8 cellular contexts compared by ENCODE assay signal in genomic region chr17:57945999-57946797, GRCh38. TPM values are rescaled to one million over a fixed set of nuclear protein-coding genes. Genes with fewer than 3 reads are reported as not detected.
A peak's percentile ranks its signal among the peaks of the same experiment; 100 is the strongest.
DNase-seq lines count a peak whose midpoint lies in the region; ATAC-seq, FAIRE-seq and TF ChIP-seq lines count a peak whose summit lies in the region.

No MANE protein-coding gene starts in this region.

- H3K9me3 Mint-ChIP-seq in astrocyte (ENCODE audit: unreplicated experiment) (no peaks in the 10 kb centered on the region), mesothelial cell of epicardium (no peaks in the 10 kb centered on the region)

- no peak overlapping the region for H3K4me3 Mint-ChIP-seq in astrocyte (ENCODE audit: unreplicated experiment)
- peak overlapping the region; percentile 20 for H3K4me3 Mint-ChIP-seq in mesothelial cell of epicardium

- H3K79me2 ChIP-seq in astrocyte (ENCODE audit: insufficient read depth, low read length) = peaks cover 61% of the 10 kb centered on the region

- H3K27ac Mint-ChIP-seq in astrocyte (ENCODE audit: unreplicated experiment) (peak overlapping the region; percentile 85), mesothelial cell of epicardium (peak overlapping the region; percentile 91)

- peaks cover 56% of the 10 kb centered on the region for H3K4me1 ChIP-seq in astrocyte (ENCODE audit: insufficient read depth, low read length)

- peak overlapping the region; percentile 81 for H3K4me2 ChIP-seq in astrocyte (ENCODE audit: low read length)

- no peak for FAIRE-seq in astrocyte (lab: Jason Lieb, UNC)

- H4K20me1 ChIP-seq in astrocyte (ENCODE audit: insufficient read depth, low read length) = peaks cover 18% of the 10 kb centered on the region

- H3K36me3 ChIP-seq in astrocyte (ENCODE audit: insufficient read depth, low read length) = no peaks in the 10 kb centered on the region

- DNase-seq in NCI-H1105 treated with DMSO at 0.1 percent for 48 hours (lab: John Stamatoyannopoulos, UW) (peak; percentile 12), NCI-H1105 (lab: John Stamatoyannopoulos, UW) (no peak), astrocyte (ENCODE audit: low read depth) (peak; percentile 55), mesothelial cell of epicardium (ENCODE audit: low spot score in 2 of 2, unreplicated experiment in 2 of 2) (no peak), Kasumi-1 (lab: John Stamatoyannopoulos, UW) (no peak), NCI-H1417 treated with DMSO at 0.1 percent for 48 hours (lab: John Stamatoyannopoulos, UW) (no peak)

- H3K36me3 Mint-ChIP-seq in astrocyte (ENCODE audit: low read depth, unreplicated experiment) (peaks cover 3% of the 10 kb centered on the region), mesothelial cell of epicardium (no peaks in the 10 kb centered on the region)

- ATAC-seq in HG03097 (IDR thresholded peaks at IDR 0.05; ENCODE audit: low FRiP score, unreplicated experiment) (peak; percentile 8), GM21447 (IDR thresholded peaks at IDR 0.05; ENCODE audit: unreplicated experiment) (no peak)

- H3K27me3 ChIP-seq in astrocyte (ENCODE audit: insufficient read depth, low read length) = no peaks in the 10 kb centered on the region

- H3K4me3 ChIP-seq in astrocyte (ENCODE audit: insufficient read depth, low read depth, low read length) = peak overlapping the region; percentile 20

- H3K27me3 Mint-ChIP-seq in astrocyte (ENCODE audit: low read depth, unreplicated experiment) (no peaks in the 10 kb centered on the region), mesothelial cell of epicardium (ENCODE audit: low read depth) (no peaks in the 10 kb centered on the region)

- peak overlapping the region; percentile 45 for H3K9ac ChIP-seq in astrocyte (ENCODE audit: low read length)

- H3K4me1 Mint-ChIP-seq in astrocyte (ENCODE audit: low read depth, unreplicated experiment) (peaks cover 67% of the 10 kb centered on the region), mesothelial cell of epicardium (peaks cover 76% of the 10 kb centered on the region)

- TF ChIP-seq CTCF in astrocyte (IDR thresholded peaks at IDR 0.05; ENCODE audit: insufficient read depth, low read depth, low read length) (no peak), mesothelial cell of epicardium (IDR thresholded peaks at IDR 0.05; ENCODE audit: unreplicated experiment) (no peak)

- no peak overlapping the region for H2AFZ ChIP-seq in astrocyte (ENCODE audit: low read depth, low read length)

- no peaks in the 10 kb centered on the region for H3K9me3 ChIP-seq in astrocyte (ENCODE audit: insufficient read depth, low read depth, low read length)

- H3K27ac ChIP-seq in astrocyte (ENCODE audit: low read depth, low read length) = peak overlapping the region; percentile 83

RNA-seq across cellular contexts. Expression of gene CUEDC1, which starts 9.0 kb away (rescaled TPM):
- total RNA-seq in astrocyte = 37.4 and 43.7 TPM in 2 replicates
- 37.0 to 38.7 TPM (median 37.8 TPM) in 3 replicates for total RNA-seq in mesothelial cell of epicardium

RNA-seq across cellular contexts. Expression of gene VEZF1, which starts 41.9 kb away (rescaled TPM):
- total RNA-seq in astrocyte = 42.0 and 50.9 TPM in 2 replicates
- 80.6 to 84.9 TPM (median 82.5 TPM) in 3 replicates for total RNA-seq in mesothelial cell of epicardium

Comparison
In these comparisons a context has a peak if more than half of its experiments do, and no peak if none do; other contexts are left out.
1. DNase-seq: peak in NCI-H1105 treated with DMSO at 0.1 percent for 48 hours (single experiment) and astrocyte (single experiment); none in NCI-H1105 (single experiment), mesothelial cell of epicardium (0 of 2), Kasumi-1 (0 of 2) and NCI-H1417 treated with DMSO at 0.1 percent for 48 hours (single experiment).